Comparison of ENCODE assay signal across 26 cellular contexts in genomic region chr12:120825337-120825736, GRCh38.
"Had no signal": no experiment of that assay in that cellular context is flagged by ENCODE, and none has a peak within 500 bp of the region (broad histone marks: within the 10 kb centered on the region; RNA-seq: fewer than 3 reads in every experiment).

No MANE protein-coding gene starts in this region.

- H3K36me3 ChIP-seq: gastroesophageal sphincter, neural progenitor cell, right atrium auricular region, thoracic aorta had no signal

- H3K27ac ChIP-seq: coronary artery, gastroesophageal sphincter, hepatocyte, neural progenitor cell, parathyroid adenoma, right atrium auricular region, thoracic aorta had no signal

- DNase-seq: activated CD4-positive, alpha-beta T cell treated with anti-CD3 and anti-CD28 coated beads for 36 hours; activated CD4-positive, alpha-beta T cell treated with anti-CD3 and anti-CD28 coated beads, Interleukin-2, amount 50 U/mL, for 4 hours; activated CD4-positive, CD25-positive, alpha-beta regulatory T cell; activated naive CD4-positive, alpha-beta T cell treated with Interleukin-2 at 50 U/mL for 16 hours; activated T-cell treated with anti-CD3 and anti-CD28 coated beads for 4 hours; activated T-cell treated with anti-CD3 and anti-CD28 coated beads, Interleukin-2, amount 50 U/mL, for 72 hours; anterior cingulate cortex; dorsolateral prefrontal cortex; effector memory CD4-positive, alpha-beta T cell; erythroblast; kidney; left colon; naive thymus-derived CD8-positive, alpha-beta T cell; occipital lobe; stimulated activated CD4-positive, alpha-beta T cell treated with anti-CD3 and anti-CD28 coated beads, Interleukin-2, amount 100 ng/mL, for 48 hours; trophoblast cell had no signal

- FAIRE-seq: urothelium cell line had no signal

- H3K27me3 ChIP-seq: dorsolateral prefrontal cortex, gastroesophageal sphincter, hepatocyte, neural progenitor cell, right atrium auricular region had no signal

- H3K4me3 ChIP-seq: coronary artery, dorsolateral prefrontal cortex, gastroesophageal sphincter, hepatocyte, neural progenitor cell, right atrium auricular region, thoracic aorta had no signal

- H3K9me3 Mint-ChIP-seq: activated T-cell treated with anti-CD3 and anti-CD28 coated beads, Interleukin-2, amount 50 U/mL, for 72 hours; naive thymus-derived CD8-positive, alpha-beta T cell; neural progenitor cell; stimulated activated naive CD8-positive, alpha-beta T cell treated with anti-CD3 and anti-CD28 coated beads, Interleukin-15, Interleukin-2, amounts not matched to agents 100 ng/mL and 50 ng/mL, for 24 hours had no signal

- H3K4me3 Mint-ChIP-seq: activated CD4-positive, alpha-beta T cell treated with anti-CD3 and anti-CD28 coated beads for 36 hours; activated naive CD8-positive, alpha-beta T cell; activated T-cell treated with anti-CD3 and anti-CD28 coated beads, Interleukin-2, amount 50 U/mL, for 72 hours; naive thymus-derived CD8-positive, alpha-beta T cell; neural progenitor cell; stimulated activated naive CD8-positive, alpha-beta T cell treated with anti-CD3 and anti-CD28 coated beads, Interleukin-15, Interleukin-2, amounts not matched to agents 100 ng/mL and 50 ng/mL, for 24 hours had no signal

- ATAC-seq: activated CD4-positive, alpha-beta T cell treated with anti-CD3 and anti-CD28 coated beads for 36 hours; activated T-cell treated with anti-CD3 and anti-CD28 coated beads, Interleukin-2, amount 50 U/mL, for 72 hours; gastroesophageal sphincter; left colon; naive thymus-derived CD8-positive, alpha-beta T cell had no signal

- H3K4me2 ChIP-seq: hepatocyte, neural progenitor cell had no signal

- H3K27ac Mint-ChIP-seq: activated CD4-positive, alpha-beta T cell treated with anti-CD3 and anti-CD28 coated beads for 36 hours; activated T-cell treated with anti-CD3 and anti-CD28 coated beads, Interleukin-2, amount 50 U/mL, for 72 hours; neural progenitor cell; stimulated activated naive CD8-positive, alpha-beta T cell treated with anti-CD3 and anti-CD28 coated beads, Interleukin-15, Interleukin-2, amounts not matched to agents 100 ng/mL and 50 ng/mL, for 24 hours had no signal

- H3K27me3 Mint-ChIP-seq: activated CD4-positive, alpha-beta T cell treated with anti-CD3 and anti-CD28 coated beads for 36 hours; activated naive CD8-positive, alpha-beta T cell; naive thymus-derived CD8-positive, alpha-beta T cell; stimulated activated naive CD8-positive, alpha-beta T cell treated with anti-CD3 and anti-CD28 coated beads, Interleukin-15, Interleukin-2, amounts not matched to agents 100 ng/mL and 50 ng/mL, for 24 hours had no signal

- H3K36me3 Mint-ChIP-seq: activated naive CD8-positive, alpha-beta T cell; neural progenitor cell had no signal

- H3K9me3 ChIP-seq: gastroesophageal sphincter, right atrium auricular region, thoracic aorta had no signal
